ENCODE assay signal across 8 cellular contexts in genomic region chr4:13656569-13656988, GRCh38. TPM values are rescaled to one million over a fixed set of nuclear protein-coding genes. Genes with fewer than 3 reads are reported as not detected.
DNase-seq lines count a peak whose midpoint lies in the region; ATAC-seq and TF ChIP-seq lines count a peak whose summit lies in the region.

No MANE protein-coding gene starts in this region.

- peak overlapping the region; percentile 45 for H3K4me3 ChIP-seq in AG10803 (ENCODE audit: low read length)

- ATAC-seq in GM19328 (IDR thresholded peaks at IDR 0.05; ENCODE audit: unreplicated experiment): peak; percentile 33
- ATAC-seq in left lobe of liver: peak; percentile 80
- ATAC-seq in GM18861 (IDR thresholded peaks at IDR 0.05; ENCODE audit: unreplicated experiment): no peak

- peak; percentile 85 for TF ChIP-seq CTCF in AG10803 (conservative IDR thresholded peaks at IDR 0.05; ENCODE audit: low read length)

- peak; percentile 65 for DNase-seq in AG10803 (ENCODE audit: low read depth)
- peak; percentile 54 to 80 (median 56) for DNase-seq in NCI-H1417 (lab: John Stamatoyannopoulos, UW)
- peak; percentile 68 for DNase-seq in activated CD4-positive, CD25-positive, alpha-beta regulatory T cell treated with anti-CD3 and anti-CD28 coated beads, Interleukin-2, amount 50 U/mL, for 72 hours
- DNase-seq in cerebellar cortex (ENCODE audit: low spot score): peak; percentile 65
- peak; percentile 60 for DNase-seq in left lobe of liver (ENCODE audit: low spot score)
- peak; percentile 69 for DNase-seq in stimulated activated CD4-positive, alpha-beta T cell treated with anti-CD3 and anti-CD28 coated beads, Interleukin-1b, Interleukin-23, amount 100 ng/mL, for 48 hours

RNA-seq across cellular contexts. Expression of gene BOD1L1, which starts 29.1 kb away (rescaled TPM):
- total RNA-seq in left lobe of liver: 8.0 TPM
